13 cellular contexts compared by ENCODE assay signal in genomic region chr20:1368448-1369199, GRCh38. TPM values are rescaled to one million over a fixed set of nuclear protein-coding genes. Genes with fewer than 3 reads are reported as not detected.
DNase-seq lines count a peak whose midpoint lies in the region; ATAC-seq, FAIRE-seq and TF ChIP-seq lines count a peak whose summit lies in the region.
"Had no signal": no experiment of that assay in that cellular context is flagged by ENCODE, and none has a peak within 500 bp of the region (broad histone marks: within the 10 kb centered on the region; RNA-seq: fewer than 3 reads in every experiment).

No MANE protein-coding gene starts in this region.

- intact Hi-C loops in Panc1 (cut with micrococcal nuclease; ENCODE audit: unreplicated experiment): no loop called here

- CTCF ChIA-PET in Panc1 (lab: Charles Lee): interaction anchor here (0.6 kb wide), 1 partner anchor 156 kb away, joined by 4 read pairs; no protein-coding TSS in a partner anchor

- no peak overlapping the region for H3K27ac ChIP-seq in Panc1 (ENCODE audit: low read length)
- H3K27ac ChIP-seq: gastroesophageal sphincter had no signal

- peaks cover under 1% of the 10 kb centered on the region for H3K27me3 Mint-ChIP-seq in nephron progenitor cell (ENCODE audit: low read depth, poor library complexity)
- H3K27me3 Mint-ChIP-seq: central memory CD8-positive, alpha-beta T cell had no signal

- in situ Hi-C loops in Panc1 (cut with HindIII; ENCODE audit: low pct_unique_long_range_greater_than_20kb, low sequenced_read_pairs): no loop called here

- H3K27me3 ChIP-seq in Panc1 (ENCODE audit: control insufficient read depth, insufficient read depth, low read length): no peaks in the 10 kb centered on the region
- H3K27me3 ChIP-seq: gastroesophageal sphincter had no signal

- DNase-seq in EH (ENCODE audit: low read depth): peak; percentile 79
- DNase-seq in Panc1 (ENCODE audit: low read depth, low spot score): no peak
- no peak for DNase-seq in nephron progenitor cell
- no peak for DNase-seq in activated gamma-delta T cell treated with Interleukin-2 at 50 U/mL for 16 hours
- no peak for DNase-seq in stimulated activated CD4-positive, alpha-beta T cell treated with anti-CD3 and anti-CD28 coated beads, Interleukin-4, amount 100 ng/mL, for 4 hours
- DNase-seq: NCI-H1105 treated with DMSO at 0.1 percent for 48 hours, NCI-H774 had no signal

- H3K27ac Mint-ChIP-seq in nephron progenitor cell: peak overlapping the region; percentile 97

- H3K4me1 Mint-ChIP-seq in nephron progenitor cell: peaks cover 46% of the 10 kb centered on the region

- FAIRE-seq in endometrium (lab: Jason Lieb, UNC): peak; percentile 87
- FAIRE-seq: GM12891 had no signal

- H3K4me3 ChIP-seq in Panc1 (ENCODE audit: low read depth in 2 of 2, low read length in 2 of 2): no peak overlapping the region
- H3K4me3 ChIP-seq: gastroesophageal sphincter had no signal

- no peak overlapping the region for H3K4me3 Mint-ChIP-seq in nephron progenitor cell
- H3K4me3 Mint-ChIP-seq: central memory CD8-positive, alpha-beta T cell had no signal

- peaks cover 16% of the 10 kb centered on the region for H3K36me3 ChIP-seq in Panc1 (ENCODE audit: control insufficient read depth, insufficient read depth, low read length)

- TF ChIP-seq CTCF in Panc1 (IDR thresholded peaks at IDR 0.05): peak; percentile 25; the same call in 1 of the 2 replicates
- no peak for TF ChIP-seq CTCF in nephron progenitor cell (IDR thresholded peaks at IDR 0.05)

- POLR2A ChIA-PET in Panc1 (lab: Charles Lee): no interaction called here

- H3K9me3 Mint-ChIP-seq in nephron progenitor cell: peaks cover 17% of the 10 kb centered on the region
- H3K9me3 Mint-ChIP-seq: central memory CD8-positive, alpha-beta T cell had no signal

- ATAC-seq in Panc1: no peak
- no peak for ATAC-seq in GM18520 (IDR thresholded peaks at IDR 0.05; ENCODE audit: unreplicated experiment)
- no peak for ATAC-seq in GM19467 (IDR thresholded peaks at IDR 0.05; ENCODE audit: unreplicated experiment)
- ATAC-seq: gastroesophageal sphincter had no signal

- no TSS peak for BruUV-seq in Panc1 (replicated peaks; lab: Mats Ljungman, UMichigan)

- no peaks in the 10 kb centered on the region for H3K9me3 ChIP-seq in Panc1 (ENCODE audit: control insufficient read depth, insufficient read depth, low read depth, low read length)
- H3K9me3 ChIP-seq: gastroesophageal sphincter had no signal

- H3K36me3 Mint-ChIP-seq in nephron progenitor cell (ENCODE audit: low read depth): peaks cover 70% of the 10 kb centered on the region

- H3K4me1 ChIP-seq in Panc1 (ENCODE audit: control insufficient read depth, insufficient read depth, low read length): peaks cover 38% of the 10 kb centered on the region

RNA-seq across cellular contexts. Expression of gene FKBP1A, which starts 24.2 kb away (rescaled TPM):
- 695 TPM for total RNA-seq in Panc1 (2021; ENCODE audit: unreplicated experiment)
- 830 TPM for polyA plus RNA-seq in Panc1 (2012; ENCODE audit: insufficient read length)

RNA-seq across cellular contexts. Expression of gene SDCBP2, which starts 39.7 kb away (rescaled TPM):
- 1.8 TPM for total RNA-seq in Panc1 (2021; ENCODE audit: unreplicated experiment)
- 5.5 TPM for polyA plus RNA-seq in Panc1 (2012; ENCODE audit: insufficient read length)
